ENCODE assay signal across 1 cellular context in genomic region chr2:218732052-218732760, GRCh38.
TF ChIP-seq lines count a peak whose summit lies in the region.

No MANE protein-coding gene starts in this region.

TF ChIP-seq in HepG2, 621 proteins besides CTCF, POLR2A, EP300 and RAD21 (continued from another document):
- TF ChIP-seq ZNF512B (CRISPR knock-in tag; IDR thresholded peaks at IDR 0.05; ENCODE audit: borderline replicate concordance), result no peak
- no peak for TF ChIP-seq ZMAT5 (CRISPR knock-in tag; IDR thresholded peaks at IDR 0.05; ENCODE audit: borderline replicate concordance, low read depth)
- no peak for TF ChIP-seq ZBTB20 (CRISPR knock-in tag; IDR thresholded peaks at IDR 0.05; ENCODE audit: borderline replicate concordance, low read depth)
- TF ChIP-seq GATAD2A (CRISPR knock-in tag; IDR thresholded peaks at IDR 0.05), result no peak
- no peak; the same call in 1 of the 2 replicates for TF ChIP-seq ZFX (CRISPR knock-in tag; IDR thresholded peaks at IDR 0.05; ENCODE audit: low read depth)
